10 cellular contexts compared by ENCODE assay signal in the genomic region with DNA sequence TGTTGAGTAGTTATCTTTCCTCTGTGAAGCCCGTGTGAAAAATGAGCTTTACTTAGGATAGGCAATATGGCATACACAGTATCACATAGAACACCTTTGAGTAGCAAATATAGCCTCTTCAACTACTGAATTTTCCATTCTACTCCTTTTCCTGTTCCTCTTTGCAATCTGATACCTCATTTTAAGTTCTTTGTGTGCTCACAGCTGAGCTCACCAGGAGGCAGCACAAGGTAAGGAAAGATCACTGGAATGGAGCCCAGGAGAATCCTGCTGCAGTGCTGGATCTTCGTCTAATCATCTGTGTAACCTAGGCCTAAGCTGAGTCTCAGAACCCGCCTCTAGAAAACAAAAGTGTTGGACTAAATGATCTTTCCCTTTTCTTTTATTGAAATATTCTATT.
DNase-seq lines count a peak whose midpoint lies in the region; ATAC-seq and TF ChIP-seq lines count a peak whose summit lies in the region.
"Had no signal": no experiment of that assay in that cellular context is flagged by ENCODE, and none has a peak within 500 bp of the region (broad histone marks: within the 10 kb centered on the region; RNA-seq: fewer than 3 reads in every experiment).

No MANE protein-coding gene starts in this region.

- ATAC-seq in Panc1 (no peak), GM21423 (IDR thresholded peaks at IDR 0.05; ENCODE audit: unreplicated experiment) (no peak)
- ATAC-seq in stimulated activated memory B cell treated with anti-CD40 and anti-IgM and Interleukin-4, amounts not matched to agents 10 μg/mL and 1 μg/mL and 100 μg/mL, for 72 hours = no peak

- no TSS peak for BruUV-seq in Panc1 (replicated peaks; lab: Mats Ljungman, UMichigan)

- H3K27me3 Mint-ChIP-seq in stimulated activated memory B cell treated with anti-CD40 and anti-IgM and Interleukin-4, amounts not matched to agents 10 μg/mL and 1 μg/mL and 100 μg/mL, for 72 hours = no peaks in the 10 kb centered on the region
- H3K27me3 Mint-ChIP-seq in activated CD4-positive, alpha-beta memory T cell treated with anti-CD3 and anti-CD28 coated beads for 36 hours = no peaks in the 10 kb centered on the region

- H3K27me3 ChIP-seq in Panc1 (ENCODE audit: control insufficient read depth, insufficient read depth, low read length) = no peaks in the 10 kb centered on the region
- H3K27me3 ChIP-seq: SJSA1, suprapubic skin had no signal

- H3K4me3 ChIP-seq in AG10803 (ENCODE audit: low read length) (no peak overlapping the region), LNCaP clone FGC (ENCODE audit: low read depth, low read length) (no peak overlapping the region), Panc1 (ENCODE audit: low read depth in 2 of 2, low read length in 2 of 2) (no peak overlapping the region), fibroblast of villous mesenchyme (ENCODE audit: low read depth, low read length) (no peak overlapping the region)
- H3K4me3 ChIP-seq: SJSA1, suprapubic skin had no signal

- H3K36me3 Mint-ChIP-seq in stimulated activated memory B cell treated with anti-CD40 and anti-IgM and Interleukin-4, amounts not matched to agents 10 μg/mL and 1 μg/mL and 100 μg/mL, for 72 hours = no peaks in the 10 kb centered on the region
- no peaks in the 10 kb centered on the region for H3K36me3 Mint-ChIP-seq in activated CD4-positive, alpha-beta memory T cell treated with anti-CD3 and anti-CD28 coated beads for 36 hours

- POLR2A ChIA-PET in Panc1 (lab: Charles Lee) = no interaction called here
- POLR2A ChIA-PET in activated CD4-positive, alpha-beta memory T cell treated with anti-CD3 and anti-CD28 coated beads for 36 hours (lab: Charles Lee) = no interaction called here

- no peaks in the 10 kb centered on the region for H3K9me3 Mint-ChIP-seq in stimulated activated memory B cell treated with anti-CD40 and anti-IgM and Interleukin-4, amounts not matched to agents 10 μg/mL and 1 μg/mL and 100 μg/mL, for 72 hours
- no peaks in the 10 kb centered on the region for H3K9me3 Mint-ChIP-seq in activated CD4-positive, alpha-beta memory T cell treated with anti-CD3 and anti-CD28 coated beads for 36 hours

- CTCF ChIA-PET in Panc1 (lab: Charles Lee) = no interaction called here
- CTCF ChIA-PET in activated CD4-positive, alpha-beta memory T cell treated with anti-CD3 and anti-CD28 coated beads for 36 hours (lab: Charles Lee) = no interaction called here

- DNase-seq in AG10803 (ENCODE audit: low read depth) (peak; percentile 64), LNCaP clone FGC (ENCODE audit: low read depth) (peak; percentile 76), Panc1 (ENCODE audit: low read depth, low spot score) (no peak), fibroblast of villous mesenchyme (ENCODE audit: low read depth) (peak; percentile 65), globus pallidus (ENCODE audit: low spot score) (no peak)
- DNase-seq in activated CD4-positive, alpha-beta memory T cell treated with anti-CD3 and anti-CD28 coated beads for 36 hours = no peak

- no peak overlapping the region for H3K27ac ChIP-seq in Panc1 (ENCODE audit: low read length)
- H3K27ac ChIP-seq: SJSA1, suprapubic skin had no signal

- no peaks in the 10 kb centered on the region for H3K4me1 ChIP-seq in Panc1 (ENCODE audit: control insufficient read depth, insufficient read depth, low read length)
- H3K4me1 ChIP-seq: SJSA1, suprapubic skin had no signal

- no peaks in the 10 kb centered on the region for H3K36me3 ChIP-seq in Panc1 (ENCODE audit: control insufficient read depth, insufficient read depth, low read length)
- H3K36me3 ChIP-seq: SJSA1, suprapubic skin had no signal

- no peaks in the 10 kb centered on the region for H3K9me3 ChIP-seq in Panc1 (ENCODE audit: control insufficient read depth, insufficient read depth, low read depth, low read length)
- H3K9me3 ChIP-seq: SJSA1, suprapubic skin had no signal

- no peak overlapping the region for H3K27ac Mint-ChIP-seq in stimulated activated memory B cell treated with anti-CD40 and anti-IgM and Interleukin-4, amounts not matched to agents 10 μg/mL and 1 μg/mL and 100 μg/mL, for 72 hours
- H3K27ac Mint-ChIP-seq in activated CD4-positive, alpha-beta memory T cell treated with anti-CD3 and anti-CD28 coated beads for 36 hours = no peak overlapping the region

- H3K4me3 Mint-ChIP-seq in stimulated activated memory B cell treated with anti-CD40 and anti-IgM and Interleukin-4, amounts not matched to agents 10 μg/mL and 1 μg/mL and 100 μg/mL, for 72 hours = no peak overlapping the region
- H3K4me3 Mint-ChIP-seq in activated CD4-positive, alpha-beta memory T cell treated with anti-CD3 and anti-CD28 coated beads for 36 hours = no peak overlapping the region

- in situ Hi-C loops in Panc1 (cut with HindIII; ENCODE audit: low pct_unique_long_range_greater_than_20kb, low sequenced_read_pairs) = no loop called here

- intact Hi-C loops in Panc1 (cut with micrococcal nuclease; ENCODE audit: unreplicated experiment) = no loop called here
- intact Hi-C loops in activated CD4-positive, alpha-beta memory T cell treated with anti-CD3 and anti-CD28 coated beads for 36 hours (cut with micrococcal nuclease) = no loop called here

- H3K4me1 Mint-ChIP-seq in stimulated activated memory B cell treated with anti-CD40 and anti-IgM and Interleukin-4, amounts not matched to agents 10 μg/mL and 1 μg/mL and 100 μg/mL, for 72 hours = peaks cover 5% of the 10 kb centered on the region
- H3K4me1 Mint-ChIP-seq in activated CD4-positive, alpha-beta memory T cell treated with anti-CD3 and anti-CD28 coated beads for 36 hours (ENCODE audit: low read depth) = no peaks in the 10 kb centered on the region

- TF ChIP-seq CTCF in AG10803 (conservative IDR thresholded peaks at IDR 0.05; ENCODE audit: low read length) (peak; percentile 63), LNCaP clone FGC (IDR thresholded peaks at IDR 0.05; ENCODE audit: control insufficient read depth, extremely low read depth, insufficient read depth) (peak; percentile 85), Panc1 (IDR thresholded peaks at IDR 0.05) (peak; percentile 17; the same call in 1 of the 2 replicates), fibroblast of villous mesenchyme (IDR thresholded peaks at IDR 0.05; ENCODE audit: insufficient read depth, low read depth, low read length) (peak; percentile 70)

Comparison
In these comparisons a context has a peak if more than half of its experiments do, and no peak if none do; other contexts are left out.
1. DNase-seq: peak in AG10803 (single experiment), LNCaP clone FGC (single experiment) and fibroblast of villous mesenchyme (single experiment); none in Panc1 (single experiment), globus pallidus (single experiment) and activated CD4-positive, alpha-beta memory T cell treated with anti-CD3 and anti-CD28 coated beads for 36 hours (single experiment).
2. CTCF ChIP-seq: peak in every context shown above with its lines; median percentile 85 in LNCaP clone FGC; 70 in fibroblast of villous mesenchyme; 63 in AG10803; 17 in Panc1.